1 cellular context compared by ENCODE assay signal in the genomic region with DNA sequence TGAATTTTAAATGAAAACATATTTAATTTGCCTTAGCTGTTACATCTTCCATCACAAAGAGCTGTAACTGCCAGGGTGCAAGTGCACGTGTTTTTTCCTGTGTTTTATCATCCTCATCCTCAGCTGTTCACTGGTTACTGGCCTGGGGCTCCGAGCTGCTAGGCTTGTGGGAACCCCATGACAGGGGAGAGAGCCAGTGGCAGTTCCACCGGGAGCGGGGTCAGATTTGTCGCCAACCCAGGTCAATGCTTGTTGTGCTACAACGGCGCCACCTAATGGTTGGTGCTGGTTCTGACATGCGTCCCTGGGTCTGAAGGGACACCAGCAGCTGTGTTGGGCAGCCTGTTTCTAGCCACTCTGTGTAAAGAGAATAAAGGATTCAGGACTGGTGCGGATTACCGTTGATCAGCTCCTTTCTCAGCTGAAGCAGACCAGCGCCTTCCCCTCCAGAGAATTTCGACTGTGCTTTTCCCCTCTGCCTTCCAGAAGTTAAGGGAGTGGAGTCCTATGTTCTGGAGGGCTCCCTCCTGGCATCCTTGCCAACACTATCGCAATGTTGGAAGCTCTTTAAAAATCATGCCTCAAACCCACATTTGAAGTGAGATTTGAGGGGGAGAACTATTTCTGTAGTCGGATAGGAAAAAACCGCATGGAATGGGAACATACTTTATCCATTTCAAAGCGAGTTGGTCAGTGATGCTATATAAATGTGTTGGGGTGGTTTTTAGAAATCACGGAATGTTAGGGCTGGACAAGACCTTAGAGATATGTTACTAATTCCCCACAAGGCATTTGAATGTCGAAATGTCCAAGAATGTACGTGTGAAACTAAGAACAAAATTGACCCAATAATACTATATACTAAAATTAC.
A peak's percentile ranks its signal among the peaks of the same experiment; 100 is the strongest.
TF ChIP-seq lines count a peak whose summit lies in the region.

No MANE protein-coding gene starts in this region.

TF ChIP-seq in GM12878, 131 proteins besides CTCF, POLR2A, EP300 and RAD21 (continued from another document):
- TF ChIP-seq, protein P1, sequence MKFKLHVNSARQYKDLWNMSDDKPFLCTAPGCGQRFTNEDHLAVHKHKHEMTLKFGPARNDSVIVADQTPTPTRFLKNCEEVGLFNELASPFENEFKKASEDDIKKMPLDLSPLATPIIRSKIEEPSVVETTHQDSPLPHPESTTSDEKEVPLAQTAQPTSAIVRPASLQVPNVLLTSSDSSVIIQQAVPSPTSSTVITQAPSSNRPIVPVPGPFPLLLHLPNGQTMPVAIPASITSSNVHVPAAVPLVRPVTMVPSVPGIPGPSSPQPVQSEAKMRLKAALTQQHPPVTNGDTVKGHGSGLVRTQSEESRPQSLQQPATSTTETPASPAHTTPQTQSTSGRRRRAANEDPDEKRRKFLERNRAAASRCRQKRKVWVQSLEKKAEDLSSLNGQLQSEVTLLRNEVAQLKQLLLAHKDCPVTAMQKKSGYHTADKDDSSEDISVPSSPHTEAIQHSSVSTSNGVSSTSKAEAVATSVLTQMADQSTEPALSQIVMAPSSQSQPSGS (IDR thresholded peaks at IDR 0.05; ENCODE audit: low read length), result no peak
- TF ChIP-seq, protein P2, sequence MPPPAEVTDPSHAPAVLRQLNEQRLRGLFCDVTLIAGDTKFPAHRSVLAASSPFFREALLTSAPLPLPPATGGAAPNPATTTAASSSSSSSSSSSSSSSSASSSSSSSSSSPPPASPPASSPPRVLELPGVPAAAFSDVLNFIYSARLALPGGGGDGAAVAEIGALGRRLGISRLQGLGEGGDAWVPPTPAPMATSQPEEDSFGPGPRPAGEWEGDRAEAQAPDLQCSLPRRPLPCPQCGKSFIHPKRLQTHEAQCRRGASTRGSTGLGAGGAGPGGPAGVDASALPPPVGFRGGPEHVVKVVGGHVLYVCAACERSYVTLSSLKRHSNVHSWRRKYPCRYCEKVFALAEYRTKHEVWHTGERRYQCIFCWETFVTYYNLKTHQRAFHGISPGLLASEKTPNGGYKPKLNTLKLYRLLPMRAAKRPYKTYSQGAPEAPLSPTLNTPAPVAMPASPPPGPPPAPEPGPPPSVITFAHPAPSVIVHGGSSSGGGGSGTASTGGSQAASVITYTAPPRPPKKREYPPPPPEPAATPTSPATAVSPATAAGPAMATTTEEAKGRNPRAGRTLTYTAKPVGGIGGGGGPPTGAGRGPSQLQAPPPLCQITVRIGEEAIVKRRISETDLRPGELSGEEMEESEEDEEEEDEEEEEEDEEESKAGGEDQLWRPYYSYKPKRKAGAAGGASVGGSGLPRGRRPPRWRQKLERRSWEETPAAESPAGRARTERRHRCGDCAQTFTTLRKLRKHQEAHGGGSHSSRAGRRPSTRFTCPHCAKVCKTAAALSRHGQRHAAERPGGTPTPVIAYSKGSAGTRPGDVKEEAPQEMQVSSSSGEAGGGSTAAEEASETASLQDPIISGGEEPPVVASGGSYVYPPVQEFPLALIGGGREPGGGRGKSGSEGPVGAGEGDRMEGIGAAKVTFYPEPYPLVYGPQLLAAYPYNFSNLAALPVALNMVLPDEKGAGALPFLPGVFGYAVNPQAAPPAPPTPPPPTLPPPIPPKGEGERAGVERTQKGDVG (CRISPR knock-in tag; IDR thresholded peaks at IDR 0.05), result no peak
- TF ChIP-seq HDAC2 (IDR thresholded peaks at IDR 0.05) (no peak), BACH1 (IDR thresholded peaks at IDR 0.05; ENCODE audit: borderline replicate concordance) (no peak), POLR2AphosphoS2 (IDR thresholded peaks at IDR 0.05; ENCODE audit: low read depth, low read length) (no peak), RUNX3 (IDR thresholded peaks at IDR 0.05; ENCODE audit: low read length) (peak; percentile 42; the same call in 1 of the 2 replicates), MEF2A (IDR thresholded peaks at IDR 0.05; ENCODE audit: insufficient read depth, low read depth, low read length) (no peak), JUNB (IDR thresholded peaks at IDR 0.05) (no peak), IRF4 (IDR thresholded peaks at IDR 0.05; ENCODE audit: low read depth, low read length) (peak; percentile 72), ZZZ3 (IDR thresholded peaks at IDR 0.05; ENCODE audit: control insufficient read depth, insufficient read length, low read depth) (no peak), JUND (IDR thresholded peaks at IDR 0.05; ENCODE audit: low read depth, low read length) (no peak), MEF2B (IDR thresholded peaks at IDR 0.05; ENCODE audit: partially characterized antibody, poor library complexity, severe bottlenecking) (no peak), NRF1 (conservative IDR thresholded peaks at IDR 0.05; ENCODE audit: low read depth, low read length) (no peak), PAX5 (IDR thresholded peaks at IDR 0.05; ENCODE audit: borderline replicate concordance, low read depth, low read length) (no peak; the same call in 1 of the 2 replicates)
- TF ChIP-seq, protein P3, sequence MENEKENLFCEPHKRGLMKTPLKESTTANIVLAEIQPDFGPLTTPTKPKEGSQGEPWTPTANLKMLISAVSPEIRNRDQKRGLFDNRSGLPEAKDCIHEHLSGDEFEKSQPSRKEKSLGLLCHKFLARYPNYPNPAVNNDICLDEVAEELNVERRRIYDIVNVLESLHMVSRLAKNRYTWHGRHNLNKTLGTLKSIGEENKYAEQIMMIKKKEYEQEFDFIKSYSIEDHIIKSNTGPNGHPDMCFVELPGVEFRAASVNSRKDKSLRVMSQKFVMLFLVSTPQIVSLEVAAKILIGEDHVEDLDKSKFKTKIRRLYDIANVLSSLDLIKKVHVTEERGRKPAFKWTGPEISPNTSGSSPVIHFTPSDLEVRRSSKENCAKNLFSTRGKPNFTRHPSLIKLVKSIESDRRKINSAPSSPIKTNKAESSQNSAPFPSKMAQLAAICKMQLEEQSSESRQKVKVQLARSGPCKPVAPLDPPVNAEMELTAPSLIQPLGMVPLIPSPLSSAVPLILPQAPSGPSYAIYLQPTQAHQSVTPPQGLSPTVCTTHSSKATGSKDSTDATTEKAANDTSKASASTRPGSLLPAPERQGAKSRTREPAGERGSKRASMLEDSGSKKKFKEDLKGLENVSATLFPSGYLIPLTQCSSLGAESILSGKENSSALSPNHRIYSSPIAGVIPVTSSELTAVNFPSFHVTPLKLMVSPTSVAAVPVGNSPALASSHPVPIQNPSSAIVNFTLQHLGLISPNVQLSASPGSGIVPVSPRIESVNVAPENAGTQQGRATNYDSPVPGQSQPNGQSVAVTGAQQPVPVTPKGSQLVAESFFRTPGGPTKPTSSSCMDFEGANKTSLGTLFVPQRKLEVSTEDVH (IDR thresholded peaks at IDR 0.05; ENCODE audit: low read depth, partially characterized antibody), result no peak
- TF ChIP-seq, protein P4, sequence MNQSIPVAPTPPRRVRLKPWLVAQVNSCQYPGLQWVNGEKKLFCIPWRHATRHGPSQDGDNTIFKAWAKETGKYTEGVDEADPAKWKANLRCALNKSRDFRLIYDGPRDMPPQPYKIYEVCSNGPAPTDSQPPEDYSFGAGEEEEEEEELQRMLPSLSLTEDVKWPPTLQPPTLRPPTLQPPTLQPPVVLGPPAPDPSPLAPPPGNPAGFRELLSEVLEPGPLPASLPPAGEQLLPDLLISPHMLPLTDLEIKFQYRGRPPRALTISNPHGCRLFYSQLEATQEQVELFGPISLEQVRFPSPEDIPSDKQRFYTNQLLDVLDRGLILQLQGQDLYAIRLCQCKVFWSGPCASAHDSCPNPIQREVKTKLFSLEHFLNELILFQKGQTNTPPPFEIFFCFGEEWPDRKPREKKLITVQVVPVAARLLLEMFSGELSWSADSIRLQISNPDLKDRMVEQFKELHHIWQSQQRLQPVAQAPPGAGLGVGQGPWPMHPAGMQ (IDR thresholded peaks at IDR 0.05; ENCODE audit: borderline replicate concordance), result no peak
